In the genomic region with DNA sequence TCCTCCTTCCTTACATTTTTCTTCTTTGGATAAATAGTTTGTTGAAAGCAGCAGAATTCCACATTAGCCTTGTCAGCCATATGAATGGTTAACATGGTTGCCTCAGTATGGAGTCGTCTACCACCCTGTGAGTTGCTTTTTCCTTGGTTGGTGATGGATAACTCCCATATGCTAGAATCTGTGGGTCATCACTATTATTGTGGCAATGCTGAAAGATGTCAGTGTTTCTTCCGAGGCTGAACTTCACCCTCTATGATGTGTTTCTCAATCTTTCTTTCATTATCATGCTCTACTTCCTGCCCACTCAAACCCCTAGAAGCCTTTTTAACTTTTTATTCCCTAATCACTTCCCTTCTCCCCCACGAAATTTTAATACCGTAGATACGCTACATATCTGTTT, we compare ENCODE assay signal across 23 cellular contexts.
"Had no signal": no experiment of that assay in that cellular context is flagged by ENCODE, and none has a peak within 500 bp of the region (broad histone marks: within the 10 kb centered on the region; RNA-seq: fewer than 3 reads in every experiment).

No MANE protein-coding gene starts in this region.

- H3K4me1 Mint-ChIP-seq: activated CD4-positive, alpha-beta T cell treated with anti-CD3 and anti-CD28 coated beads, Interleukin-2, amount 10 ng/mL, durations not matched to agents 7 days and 5 days; immature natural killer cell had no signal

- H3K4me2 ChIP-seq: hepatocyte had no signal

- H3K36me3 Mint-ChIP-seq: activated naive CD4-positive, alpha-beta T cell treated with anti-CD3 and anti-CD28 coated beads, Interleukin-2, amount 50 U/mL, for 72 hours; immature natural killer cell; naive thymus-derived CD4-positive, alpha-beta T cell had no signal

- H3K9me3 Mint-ChIP-seq: activated CD4-positive, alpha-beta T cell treated with anti-CD3 and anti-CD28 coated beads, Interleukin-2, amount 10 ng/mL, durations not matched to agents 7 days and 5 days; activated CD8-positive, alpha-beta T cell treated with anti-CD3 and anti-CD28 coated beads for 36 hours; central memory CD8-positive, alpha-beta T cell; immature natural killer cell had no signal

- H3K27me3 ChIP-seq: adrenal gland, breast epithelium, hepatocyte, neutrophil, right atrium auricular region, thyroid gland had no signal

- H3K36me3 ChIP-seq: adrenal gland, breast epithelium, neutrophil, pancreas, right atrium auricular region, thyroid gland had no signal

- H3K4me3 Mint-ChIP-seq: activated CD4-positive, alpha-beta T cell treated with anti-CD3 and anti-CD28 coated beads, Interleukin-2, amount 10 ng/mL, durations not matched to agents 7 days and 5 days; activated CD8-positive, alpha-beta T cell treated with anti-CD3 and anti-CD28 coated beads for 36 hours; central memory CD8-positive, alpha-beta T cell; immature natural killer cell had no signal

- H3K27ac ChIP-seq: adrenal gland, breast epithelium, coronary artery, epithelial cell of prostate, hepatocyte, neutrophil, pancreas, psoas muscle, right atrium auricular region, thyroid gland, VCaP had no signal

- DNase-seq: activated CD4-positive, alpha-beta T cell treated with anti-CD3 and anti-CD28 coated beads, Interleukin-2, amount 10 ng/mL, durations not matched to agents 7 days and 5 days; activated CD4-positive, CD25-positive, alpha-beta regulatory T cell treated with anti-CD3 and anti-CD28 coated beads, Interleukin-2, amount 50 U/mL, for 72 hours; activated CD8-positive, alpha-beta T cell treated with anti-CD3 and anti-CD28 coated beads for 36 hours; adrenal gland; foreskin melanocyte; immature natural killer cell; naive thymus-derived CD4-positive, alpha-beta T cell; pancreas; psoas muscle; stimulated activated CD4-positive, alpha-beta T cell treated with anti-CD3 and anti-CD28 coated beads, Interleukin-4, amount 100 ng/mL, for 4 hours; stimulated activated naive CD8-positive, alpha-beta T cell treated with anti-CD3 and anti-CD28 coated beads, Interleukin-15, Interleukin-2, amounts not matched to agents 100 U/mL and 50 U/mL, for 24 hours; T-helper 2 cell; thyroid gland had no signal

- H2AFZ ChIP-seq: hepatocyte had no signal

- H3K79me2 ChIP-seq: hepatocyte had no signal

- H3K27ac Mint-ChIP-seq: activated CD4-positive, alpha-beta T cell treated with anti-CD3 and anti-CD28 coated beads, Interleukin-2, amount 10 ng/mL, durations not matched to agents 7 days and 5 days; activated CD8-positive, alpha-beta T cell treated with anti-CD3 and anti-CD28 coated beads for 36 hours; activated naive CD4-positive, alpha-beta T cell treated with anti-CD3 and anti-CD28 coated beads, Interleukin-2, amount 50 U/mL, for 72 hours; immature natural killer cell; naive thymus-derived CD4-positive, alpha-beta T cell had no signal

- H3K27me3 Mint-ChIP-seq: activated CD4-positive, alpha-beta T cell treated with anti-CD3 and anti-CD28 coated beads, Interleukin-2, amount 10 ng/mL, durations not matched to agents 7 days and 5 days; activated CD8-positive, alpha-beta T cell treated with anti-CD3 and anti-CD28 coated beads for 36 hours; naive thymus-derived CD4-positive, alpha-beta T cell had no signal

- H3K4me1 ChIP-seq: breast epithelium, pancreas, psoas muscle, thyroid gland had no signal

- H3K4me3 ChIP-seq: adrenal gland, breast epithelium, coronary artery, hepatocyte, lung, pancreas, psoas muscle, right atrium auricular region, thyroid gland had no signal

- H3K9me3 ChIP-seq: adrenal gland, breast epithelium, neutrophil, pancreas, psoas muscle, right atrium auricular region, thyroid gland had no signal
